Comparison of ENCODE assay signal across 1 cellular context in genomic region chr5:109688999-109689739, GRCh38.
TF ChIP-seq lines count a peak whose summit lies in the region.

No MANE protein-coding gene starts in this region.

TF ChIP-seq in WTC11, 78 proteins besides CTCF, POLR2A, EP300 and RAD21 (continued from another document):
- no peak; the same call in 1 of the 2 replicates for TF ChIP-seq ARID4B (CRISPR knock-in tag; IDR thresholded peaks at IDR 0.05; ENCODE audit: borderline replicate concordance)
- 0 out of 2 replicates have a peak, but pooled peaks have one; percentile 23 for TF ChIP-seq NFE2L1 (CRISPR knock-in tag; IDR thresholded peaks at IDR 0.05)
- TF ChIP-seq, protein P1, sequence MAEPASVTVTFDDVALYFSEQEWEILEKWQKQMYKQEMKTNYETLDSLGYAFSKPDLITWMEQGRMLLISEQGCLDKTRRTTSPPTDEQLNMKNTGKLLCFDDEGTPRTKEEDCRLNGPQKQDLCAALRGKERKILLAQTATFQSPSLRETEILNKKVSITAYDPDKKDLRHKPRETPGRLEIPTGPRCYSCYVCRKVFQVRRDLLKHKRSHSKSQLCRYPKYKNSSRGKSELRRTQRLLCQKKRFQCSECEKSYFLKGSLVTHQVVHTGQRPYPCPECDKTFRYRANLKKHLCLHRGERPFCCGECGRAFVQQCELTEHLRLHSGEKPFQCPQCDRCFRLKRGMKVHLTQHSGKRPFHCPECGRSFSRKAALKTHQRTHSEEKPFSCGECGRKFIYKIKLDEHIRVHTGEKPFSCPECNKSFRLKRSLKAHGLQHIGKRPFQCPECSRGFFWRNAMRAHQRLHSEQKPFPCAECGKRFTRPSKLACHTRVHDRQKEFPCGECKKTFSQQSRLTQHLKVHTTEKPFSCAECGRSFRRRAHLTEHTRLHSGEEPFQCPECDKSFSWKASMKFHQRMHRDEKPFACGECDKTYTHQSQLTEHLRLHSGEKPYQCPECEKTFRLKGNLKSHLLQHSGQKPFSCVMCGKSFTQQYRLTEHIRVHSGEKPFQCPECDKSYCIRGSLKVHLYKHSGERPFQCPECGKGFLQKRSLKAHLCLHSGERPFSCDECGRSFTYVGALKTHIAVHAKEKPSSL (CRISPR knock-in tag; conservative IDR thresholded peaks at IDR 0.05) = no peak
